ENCODE assay signal across 7 cellular contexts in the genomic region with DNA sequence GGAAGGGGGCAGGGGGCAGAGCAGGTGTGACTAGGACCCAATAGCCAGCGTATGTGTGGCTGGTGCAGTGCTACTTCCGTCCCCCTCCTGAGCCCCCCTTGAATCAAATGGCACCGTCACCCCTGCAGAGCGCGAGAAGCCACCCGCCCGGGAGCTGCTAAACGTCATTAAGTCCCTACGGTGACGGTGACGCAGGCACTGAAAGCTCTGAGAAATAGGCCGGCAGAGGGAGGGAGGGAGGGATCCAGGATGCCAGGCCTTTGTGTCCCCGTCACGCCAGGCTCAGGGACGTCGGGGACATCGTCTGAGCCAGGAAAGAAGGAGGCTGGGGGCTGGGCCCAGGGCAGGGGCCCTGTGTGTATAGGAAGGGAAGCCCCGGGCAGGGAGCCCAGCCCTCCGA. TPM values are rescaled to one million over a fixed set of nuclear protein-coding genes. Genes with fewer than 3 reads are reported as not detected.
DNase-seq lines count a peak whose midpoint lies in the region; ATAC-seq and TF ChIP-seq lines count a peak whose summit lies in the region.
"Not testable (repeated sequence)": the region's sequence is repeated elsewhere in the genome, so short reads cannot be mapped to it uniquely, and the experiment has no call there.

No MANE protein-coding gene starts in this region.

- H3K27me3 ChIP-seq in CD8-positive, alpha-beta T cell (ENCODE audit: insufficient read depth, low read length); gastrocnemius medialis: not testable (repeated sequence)

- CTCF ChIA-PET in CD8-positive, alpha-beta T cell (lab: Charles Lee) = not testable (repeated sequence)

- H3K4me1 ChIP-seq in CD8-positive, alpha-beta T cell (ENCODE audit: insufficient read depth, low read length); gastrocnemius medialis: not testable (repeated sequence)

- not testable (repeated sequence) for H3K27ac Mint-ChIP-seq in CD8-positive, alpha-beta T cell; activated T-helper 17 cell treated with anti-CD3 and anti-CD28 coated beads, Interleukin-2, amount 50 U/mL, for 72 hours; effector memory CD8-positive, alpha-beta T cell; naive B cell

- peak; percentile 91 for ATAC-seq in CD8-positive, alpha-beta T cell
- peak; percentile 36 to 41 for ATAC-seq in activated CD4-positive, CD25-positive, alpha-beta regulatory T cell treated with anti-CD3 and anti-CD28 coated beads, Interleukin-2, amount 50 U/mL, for 24 hours
- peak; percentile 45 for ATAC-seq in activated T-helper 17 cell treated with anti-CD3 and anti-CD28 coated beads, Interleukin-2, amount 50 U/mL, for 72 hours (replicated peaks)
- ATAC-seq in effector memory CD8-positive, alpha-beta T cell (replicated peaks) = peak; percentile 92
- ATAC-seq in left ventricle myocardium superior = peak; percentile 56
- peak; percentile 74 to 81 for ATAC-seq in naive B cell (ENCODE audit: low read depth in 2 of 2)
- ATAC-seq in gastrocnemius medialis = peak; percentile 23 to 44

- H3K36me3 Mint-ChIP-seq in CD8-positive, alpha-beta T cell; activated T-helper 17 cell treated with anti-CD3 and anti-CD28 coated beads, Interleukin-2, amount 50 U/mL, for 72 hours (ENCODE audit: low read depth); effector memory CD8-positive, alpha-beta T cell (ENCODE audit: insufficient read depth); naive B cell: not testable (repeated sequence)

- POLR2A ChIA-PET in CD8-positive, alpha-beta T cell (lab: Charles Lee) = not testable (repeated sequence)

- not testable (repeated sequence) for H3K4me3 Mint-ChIP-seq in CD8-positive, alpha-beta T cell; activated T-helper 17 cell treated with anti-CD3 and anti-CD28 coated beads, Interleukin-2, amount 50 U/mL, for 72 hours; effector memory CD8-positive, alpha-beta T cell; naive B cell

- not testable (repeated sequence) for H3K27ac ChIP-seq in CD8-positive, alpha-beta T cell (ENCODE audit: low read depth, low read length); gastrocnemius medialis

- TF ChIP-seq CTCF in CD8-positive, alpha-beta T cell (IDR thresholded peaks at IDR 0.05); gastrocnemius medialis (IDR thresholded peaks at IDR 0.05 in 4 of 5, conservative IDR thresholded peaks at IDR 0.05 in 1 of 5): not testable (repeated sequence)

- not testable (repeated sequence) for DNase-seq in CD8-positive, alpha-beta T cell; effector memory CD8-positive, alpha-beta T cell; left ventricle myocardium superior; naive B cell; gastrocnemius medialis

- not testable (repeated sequence) for TF ChIP-seq POLR2A in gastrocnemius medialis (IDR thresholded peaks at IDR 0.05)

- intact Hi-C loops in CD8-positive, alpha-beta T cell (cut with DNase I, micrococcal nuclease); left ventricle myocardium superior (cut with micrococcal nuclease); gastrocnemius medialis (cut with DNase I; ENCODE audit: low total_unique reads): not testable (repeated sequence)

- H3K4me3 ChIP-seq in CD8-positive, alpha-beta T cell (ENCODE audit: low read depth, low read length); gastrocnemius medialis: not testable (repeated sequence)

- not testable (repeated sequence) for H3K27me3 Mint-ChIP-seq in CD8-positive, alpha-beta T cell (ENCODE audit: low read depth); activated T-helper 17 cell treated with anti-CD3 and anti-CD28 coated beads, Interleukin-2, amount 50 U/mL, for 72 hours; effector memory CD8-positive, alpha-beta T cell; naive B cell

- not testable (repeated sequence) for H3K9me3 ChIP-seq in CD8-positive, alpha-beta T cell (ENCODE audit: low read length); gastrocnemius medialis

- H3K9me3 Mint-ChIP-seq in CD8-positive, alpha-beta T cell; activated T-helper 17 cell treated with anti-CD3 and anti-CD28 coated beads, Interleukin-2, amount 50 U/mL, for 72 hours; effector memory CD8-positive, alpha-beta T cell; naive B cell: not testable (repeated sequence)

- in situ Hi-C loops in gastrocnemius medialis (cut with MboI; ENCODE audit: low sequenced_read_pairs in 4 of 4) = not testable (repeated sequence)

- not testable (repeated sequence) for H3K36me3 ChIP-seq in CD8-positive, alpha-beta T cell (ENCODE audit: insufficient read depth, low read length); gastrocnemius medialis

- H3K4me1 Mint-ChIP-seq in CD8-positive, alpha-beta T cell (ENCODE audit: low read depth); activated T-helper 17 cell treated with anti-CD3 and anti-CD28 coated beads, Interleukin-2, amount 50 U/mL, for 72 hours; effector memory CD8-positive, alpha-beta T cell (ENCODE audit: low read depth in 2 of 2); naive B cell: not testable (repeated sequence)

RNA-seq across cellular contexts. Expression of a gene that starts 43.6 kb away (rescaled TPM):
- 100 to 1,000 TPM; 716 to 734 TPM for total RNA-seq in CD8-positive, alpha-beta T cell
- total RNA-seq in activated T-helper 17 cell treated with anti-CD3 and anti-CD28 coated beads, Interleukin-2, amount 50 U/mL, for 72 hours = 1 to 10 TPM; 8.1 to 8.5 TPM
- total RNA-seq in left ventricle myocardium superior = 8.0 TPM
- polyA plus RNA-seq in naive B cell (ENCODE audit: low read depth in 6 of 6) = 1 to 10 TPM; 2.1 to 6.6 (median 3.8) TPM
- total RNA-seq in gastrocnemius medialis = 10 to 100 TPM in 1 of 4 donors, 1 to 10 TPM in 2, under 1 TPM in 1; 0.36 to 12.8 (median 1.9) TPM

Comparison
In these comparisons a context has a peak if more than half of its experiments do, and no peak if none do; other contexts are left out.
1. ATAC-seq: peak in every context shown above with its lines; median percentile 92 in effector memory CD8-positive, alpha-beta T cell; 91 in CD8-positive, alpha-beta T cell; 78 in naive B cell; 56 in left ventricle myocardium superior; 45 in activated T-helper 17 cell treated with anti-CD3 and anti-CD28 coated beads, Interleukin-2, amount 50 U/mL, for 72 hours; 38 in activated CD4-positive, CD25-positive, alpha-beta regulatory T cell treated with anti-CD3 and anti-CD28 coated beads, Interleukin-2, amount 50 U/mL, for 24 hours; 34 in gastrocnemius medialis.
2. RNA of a gene that starts 43.6 kb away (total RNA-seq): 716 to 734 TPM in CD8-positive, alpha-beta T cell; 8.1 to 8.5 TPM in activated T-helper 17 cell treated with anti-CD3 and anti-CD28 coated beads, Interleukin-2, amount 50 U/mL, for 72 hours, 8.0 TPM in left ventricle myocardium superior (single experiment) and 0.36 to 12.8 TPM in gastrocnemius medialis; every median in the first group is over 10 times any median in the second.